Comparison of ENCODE assay signal across 18 cellular contexts in the genomic region with DNA sequence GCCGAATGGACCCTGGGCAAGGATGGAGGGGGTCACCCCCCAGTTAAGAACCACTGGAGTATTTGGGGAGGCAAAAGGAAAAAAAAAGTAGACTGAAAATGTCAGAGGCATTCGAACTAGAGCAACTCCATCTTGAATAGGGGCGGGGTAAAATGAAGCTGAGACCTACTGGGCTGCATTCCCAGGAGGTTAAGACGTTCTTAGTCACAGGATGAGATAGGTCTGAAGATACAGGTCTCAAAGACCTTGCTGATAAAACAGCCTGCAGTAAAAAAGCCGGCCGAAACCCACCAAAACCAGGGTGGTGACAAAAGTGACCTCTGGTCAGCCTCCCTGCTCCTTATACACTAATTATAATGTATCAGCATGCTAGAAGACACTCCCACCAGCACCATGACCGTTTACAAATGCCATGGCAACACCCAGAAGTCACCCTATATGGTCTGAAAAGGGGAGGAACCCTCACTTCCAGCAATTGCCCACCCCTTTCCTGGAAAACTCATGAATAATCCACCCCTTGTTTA.
A peak's percentile ranks its signal among the peaks of the same experiment; 100 is the strongest.
DNase-seq lines count a peak whose midpoint lies in the region; ATAC-seq, FAIRE-seq and TF ChIP-seq lines count a peak whose summit lies in the region.
"Had no signal": no experiment of that assay in that cellular context is flagged by ENCODE, and none has a peak within 500 bp of the region (broad histone marks: within the 10 kb centered on the region; RNA-seq: fewer than 3 reads in every experiment).

No MANE protein-coding gene starts in this region.

- no peak overlapping the region for H2BK5ac ChIP-seq in trophoblast cell (ENCODE audit: low read depth, low read length, poor library complexity)

- H2AFZ ChIP-seq in astrocyte (ENCODE audit: low read depth, low read length) (no peak overlapping the region), trophoblast cell (ENCODE audit: insufficient read depth, low read length, poor library complexity) (no peak overlapping the region)

- no peak overlapping the region for H3K14ac ChIP-seq in trophoblast cell (ENCODE audit: low read length)

- no peak overlapping the region for H3K4me2 ChIP-seq in astrocyte (ENCODE audit: low read length)
- no peak overlapping the region for H3K4me2 ChIP-seq in trophoblast cell (ENCODE audit: low read length)

- no peak for TF ChIP-seq CTCF in astrocyte (IDR thresholded peaks at IDR 0.05; ENCODE audit: insufficient read depth, low read depth, low read length)

- FAIRE-seq in astrocyte (lab: Jason Lieb, UNC) = no peak

- peak overlapping the region; percentile 53 for H2AK5ac ChIP-seq in trophoblast cell (ENCODE audit: low read length)

- H3K36me3 ChIP-seq in astrocyte (ENCODE audit: insufficient read depth, low read length) (no peaks in the 10 kb centered on the region), trophoblast cell (ENCODE audit: control insufficient read depth in 1 of 2, insufficient read depth in 2 of 2, low read length in 2 of 2) (no peaks in the 10 kb centered on the region)
- H3K36me3 ChIP-seq: BE2C, HAP-1 had no signal

- WGBS in trophoblast cell (ENCODE audit: extremely low coverage, insufficient coverage, insufficient read length) = no CpG with 5 or more reads among the region's 7 CpGs
- WGBS in right cardiac atrium = 64% methylated on average over 7 of the region's 7 CpGs

- H3K27me3 ChIP-seq in astrocyte (ENCODE audit: insufficient read depth, low read length) = peaks cover 63% of the 10 kb centered on the region
- no peaks in the 10 kb centered on the region for H3K27me3 ChIP-seq in trophoblast cell (ENCODE audit: insufficient read depth, low read length)
- H3K27me3 ChIP-seq in right cardiac atrium (ENCODE audit: control insufficient read depth, insufficient read depth) = peaks cover 2% of the 10 kb centered on the region
- H3K27me3 ChIP-seq: BE2C had no signal

- peak overlapping the region; percentile 75 for H2BK120ac ChIP-seq in trophoblast cell (ENCODE audit: insufficient read depth, low read length, poor library complexity)

- H3K4me1 ChIP-seq in astrocyte (ENCODE audit: insufficient read depth, low read length) = no peaks in the 10 kb centered on the region
- H3K4me1 ChIP-seq in trophoblast cell (ENCODE audit: control insufficient read depth in 1 of 2, insufficient read depth in 2 of 2, low read length in 2 of 2) = peaks cover 6 to 8% of the 10 kb centered on the region in 2 experiments
- H3K4me1 ChIP-seq in right cardiac atrium (ENCODE audit: control insufficient read depth, insufficient read depth, low read length) = no peaks in the 10 kb centered on the region
- H3K4me1 ChIP-seq: HAP-1 had no signal

- no peak overlapping the region for H3K27ac ChIP-seq in astrocyte (ENCODE audit: low read depth, low read length)
- no peak overlapping the region for H3K27ac ChIP-seq in trophoblast cell (ENCODE audit: low read depth, low read length)
- H3K27ac ChIP-seq in right cardiac atrium (ENCODE audit: low read length) = no peak overlapping the region

- H2BK12ac ChIP-seq in trophoblast cell (ENCODE audit: low read length) = no peak overlapping the region

- intact Hi-C loops in right cardiac atrium (cut with DNase I) = no loop called here

- H3K18ac ChIP-seq in trophoblast cell (ENCODE audit: low read length) = no peak overlapping the region

- peaks cover 18% of the 10 kb centered on the region for H3K4me1 Mint-ChIP-seq in astrocyte (ENCODE audit: low read depth, unreplicated experiment)

- peaks cover 2% of the 10 kb centered on the region for H3K79me1 ChIP-seq in trophoblast cell (ENCODE audit: low read length)

- H4K8ac ChIP-seq in trophoblast cell (ENCODE audit: low read depth, low read length) = peak overlapping the region; percentile 23

- H3K9me3 Mint-ChIP-seq in astrocyte (ENCODE audit: unreplicated experiment) = peaks cover 2% of the 10 kb centered on the region
- H3K9me3 Mint-ChIP-seq: CD8-positive, alpha-beta memory T cell had no signal

- H4K91ac ChIP-seq in trophoblast cell (ENCODE audit: low read depth, low read length) = peak overlapping the region; percentile 66

- no peaks in the 10 kb centered on the region for H4K20me1 ChIP-seq in astrocyte (ENCODE audit: insufficient read depth, low read length)

- no peak overlapping the region for H4K12ac ChIP-seq in trophoblast cell (ENCODE audit: low read depth, low read length)

- no peak overlapping the region for H3K4me3 Mint-ChIP-seq in astrocyte (ENCODE audit: unreplicated experiment)
- H3K4me3 Mint-ChIP-seq: CD8-positive, alpha-beta memory T cell had no signal

- H3K9me3 ChIP-seq in astrocyte (ENCODE audit: insufficient read depth, low read depth, low read length) (no peaks in the 10 kb centered on the region), trophoblast cell (ENCODE audit: insufficient read depth, low read depth, low read length) (no peaks in the 10 kb centered on the region), right cardiac atrium (ENCODE audit: control insufficient read depth, low read length) (no peaks in the 10 kb centered on the region)
- H3K9me3 ChIP-seq: BE2C, HAP-1 had no signal

- no peak overlapping the region for H3K4me3 ChIP-seq in astrocyte (ENCODE audit: insufficient read depth, low read depth, low read length)
- H3K4me3 ChIP-seq in trophoblast cell (ENCODE audit: low read depth, low read length) = no peak overlapping the region
- no peak overlapping the region for H3K4me3 ChIP-seq in right cardiac atrium (ENCODE audit: low read length)
- H3K4me3 ChIP-seq: HAP-1 had no signal

- H3K79me2 ChIP-seq in astrocyte (ENCODE audit: insufficient read depth, low read length) (no peaks in the 10 kb centered on the region), trophoblast cell (ENCODE audit: control insufficient read depth, insufficient read depth, low read length, poor library complexity) (no peaks in the 10 kb centered on the region)

- no peak overlapping the region for H3K23ac ChIP-seq in trophoblast cell (ENCODE audit: low read length)

- H3K9ac ChIP-seq in astrocyte (ENCODE audit: low read length) (no peak overlapping the region), trophoblast cell (ENCODE audit: low read length) (no peak overlapping the region)

- no peak for ATAC-seq in right cardiac atrium
- ATAC-seq: Right ventricle myocardium inferior, SK-N-SH treated with all-trans-retinoic acid at 6 μM for 48 hours had no signal

- DNase-seq in Daoy (ENCODE audit: low read depth) (peak; percentile 7), NAMALWA (ENCODE audit: low spot score) (peak; percentile 27), astrocyte (ENCODE audit: low read depth) (no peak), trophoblast cell (peak; percentile 19 to 70), SK-N-DZ (ENCODE audit: low spot score) (no peak), amygdala (lab: John Stamatoyannopoulos, UW) (no peak), right cardiac atrium (no peak)
- DNase-seq: BE2C; CD8-positive, alpha-beta memory T cell; IMR-90; NCI-H1048; NCI-H1694; NCI-H345; NCI-H69; NK-92 treated with Interleukin-12 subunit alpha and Interleukin-12 subunit beta, amount 100 ng/mL, for 24 hours had no signal

- H3K27me3 Mint-ChIP-seq in astrocyte (ENCODE audit: low read depth, unreplicated experiment) = peaks cover 53% of the 10 kb centered on the region

- no peak overlapping the region for H3K4ac ChIP-seq in trophoblast cell (ENCODE audit: low read depth, low read length)

- peak overlapping the region; percentile 47 for H3K27ac Mint-ChIP-seq in astrocyte (ENCODE audit: unreplicated experiment)
- H3K27ac Mint-ChIP-seq: CD8-positive, alpha-beta memory T cell had no signal

- H3K36me3 Mint-ChIP-seq in astrocyte (ENCODE audit: low read depth, unreplicated experiment) = no peaks in the 10 kb centered on the region
- H3K36me3 Mint-ChIP-seq: CD8-positive, alpha-beta memory T cell had no signal

Comparison
In these comparisons a context has a peak if more than half of its experiments do, and no peak if none do; other contexts are left out.
1. DNase-seq: peak in Daoy (single experiment), NAMALWA (single experiment) and trophoblast cell (2 of 2); none in astrocyte (single experiment), SK-N-DZ (single experiment), amygdala (0 of 56) and right cardiac atrium (0 of 3).